ENCODE assay signal across 8 cellular contexts in genomic region chr1:204513117-204513716, GRCh38. TPM values are rescaled to one million over a fixed set of nuclear protein-coding genes. Genes with fewer than 3 reads are reported as not detected.
DNase-seq lines count a peak whose midpoint lies in the region; ATAC-seq lines count a peak whose summit lies in the region.

No MANE protein-coding gene starts in this region.

- ATAC-seq in GM21737 (IDR thresholded peaks at IDR 0.05; ENCODE audit: unreplicated experiment), result peak; percentile 35
- ATAC-seq in effector memory CD8-positive, alpha-beta T cell (replicated peaks), result peak; percentile 42
- no peak for ATAC-seq in HG02571 (IDR thresholded peaks at IDR 0.05; ENCODE audit: unreplicated experiment)

- peaks cover 36 to 47% (median 39%) of the 10 kb centered on the region in 3 donors for H3K4me1 Mint-ChIP-seq in CD8-positive, alpha-beta memory T cell
- peaks cover 13 to 16% of the 10 kb centered on the region in 2 donors for H3K4me1 Mint-ChIP-seq in effector memory CD8-positive, alpha-beta T cell (ENCODE audit: low read depth in 2 of 2)

- CTCF ChIA-PET in CD8-positive, alpha-beta memory T cell (lab: Charles Lee), result interaction anchor here (0.8 to 5.8 kb wide), 4 partner anchors 10 to 67 kb away, joined by 3 to 38 read pairs (median 4); partner anchors contain the start of gene PIK3C2B

- H3K36me3 Mint-ChIP-seq in CD8-positive, alpha-beta memory T cell, result peaks cover 0 to 7% (median under 1%) of the 10 kb centered on the region in 3 donors
- peaks cover 18% of the 10 kb centered on the region for H3K36me3 Mint-ChIP-seq in effector memory CD8-positive, alpha-beta T cell (ENCODE audit: insufficient read depth)

- peak overlapping the region; percentile 71 for H3K4me3 ChIP-seq in CD8-positive, alpha-beta memory T cell (ENCODE audit: low read length)

- peaks cover 1% of the 10 kb centered on the region for H3K36me3 ChIP-seq in CD8-positive, alpha-beta memory T cell (ENCODE audit: insufficient read depth, low read length)

- POLR2A ChIA-PET in CD8-positive, alpha-beta memory T cell (lab: Charles Lee), result interaction anchor here (0.7 to 1.7 kb wide), 9 partner anchors 16 to 1627 kb away, joined by 3 to 12 read pairs (median 5); partner anchors contain the start of gene PIK3C2B

- H3K27me3 Mint-ChIP-seq in CD8-positive, alpha-beta memory T cell, result no peaks in the 10 kb centered on the region
- H3K27me3 Mint-ChIP-seq in effector memory CD8-positive, alpha-beta T cell, result no peaks in the 10 kb centered on the region

- H3K27me3 ChIP-seq in CD8-positive, alpha-beta memory T cell (ENCODE audit: insufficient read depth, low read length, poor library complexity, severe bottlenecking), result no peaks in the 10 kb centered on the region

- no peaks in the 10 kb centered on the region for H3K9me3 Mint-ChIP-seq in CD8-positive, alpha-beta memory T cell
- no peaks in the 10 kb centered on the region for H3K9me3 Mint-ChIP-seq in effector memory CD8-positive, alpha-beta T cell

- peak; percentile 32 to 79 (median 74) for DNase-seq in CD8-positive, alpha-beta memory T cell
- peak; percentile 97 for DNase-seq in SKM-1 (lab: John Stamatoyannopoulos, UW; ENCODE audit: unreplicated experiment)
- peak; percentile 44 to 52 (median 47) for DNase-seq in effector memory CD8-positive, alpha-beta T cell
- DNase-seq in NCI-H1092 (lab: John Stamatoyannopoulos, UW), result no peak
- no peak for DNase-seq in GM19238 (ENCODE audit: insufficient read length, low spot score)
- DNase-seq in NCI-H345 treated with DMSO at 0.1 percent for 48 hours (lab: John Stamatoyannopoulos, UW; ENCODE audit: unreplicated experiment), result no peak

- H3K9me3 ChIP-seq in CD8-positive, alpha-beta memory T cell (ENCODE audit: low read length), result no peaks in the 10 kb centered on the region

- peak overlapping the region; percentile 97 to 100 (median 100) for H3K27ac Mint-ChIP-seq in CD8-positive, alpha-beta memory T cell
- H3K27ac Mint-ChIP-seq in effector memory CD8-positive, alpha-beta T cell, result peak overlapping the region; percentile 99

- H3K4me1 ChIP-seq in CD8-positive, alpha-beta memory T cell (ENCODE audit: insufficient read depth, low read length), result peaks cover 54% of the 10 kb centered on the region

- peak overlapping the region; percentile 91 for H3K27ac ChIP-seq in CD8-positive, alpha-beta memory T cell (ENCODE audit: low read depth, low read length)

- H3K4me3 Mint-ChIP-seq in CD8-positive, alpha-beta memory T cell, result peak overlapping the region; percentile 86 to 96 (median 92)
- peak overlapping the region; percentile 87 to 91 for H3K4me3 Mint-ChIP-seq in effector memory CD8-positive, alpha-beta T cell

RNA-seq across cellular contexts. Expression of gene MDM4, which starts 3.0 kb away (rescaled TPM):
- total RNA-seq in CD8-positive, alpha-beta memory T cell, result 10 to 100 TPM; 80.7 TPM
- 13.6 TPM for polyA plus RNA-seq in CD8-positive, alpha-beta memory T cell

RNA-seq across cellular contexts. Expression of gene PIK3C2B, which starts 18.6 kb away (rescaled TPM):
- 10 to 100 TPM; 19.4 to 19.6 TPM for total RNA-seq in CD8-positive, alpha-beta memory T cell
- 2.9 TPM for polyA plus RNA-seq in CD8-positive, alpha-beta memory T cell

Comparison
In these comparisons a context has a peak if more than half of its experiments do, and no peak if none do; other contexts are left out.
1. DNase-seq: peak in CD8-positive, alpha-beta memory T cell (5 of 5), SKM-1 (single experiment) and effector memory CD8-positive, alpha-beta T cell (3 of 3); none in NCI-H1092 (single experiment), GM19238 (single experiment) and NCI-H345 treated with DMSO at 0.1 percent for 48 hours (single experiment).